ENCODE assay signal across 8 cellular contexts in the genomic region with DNA sequence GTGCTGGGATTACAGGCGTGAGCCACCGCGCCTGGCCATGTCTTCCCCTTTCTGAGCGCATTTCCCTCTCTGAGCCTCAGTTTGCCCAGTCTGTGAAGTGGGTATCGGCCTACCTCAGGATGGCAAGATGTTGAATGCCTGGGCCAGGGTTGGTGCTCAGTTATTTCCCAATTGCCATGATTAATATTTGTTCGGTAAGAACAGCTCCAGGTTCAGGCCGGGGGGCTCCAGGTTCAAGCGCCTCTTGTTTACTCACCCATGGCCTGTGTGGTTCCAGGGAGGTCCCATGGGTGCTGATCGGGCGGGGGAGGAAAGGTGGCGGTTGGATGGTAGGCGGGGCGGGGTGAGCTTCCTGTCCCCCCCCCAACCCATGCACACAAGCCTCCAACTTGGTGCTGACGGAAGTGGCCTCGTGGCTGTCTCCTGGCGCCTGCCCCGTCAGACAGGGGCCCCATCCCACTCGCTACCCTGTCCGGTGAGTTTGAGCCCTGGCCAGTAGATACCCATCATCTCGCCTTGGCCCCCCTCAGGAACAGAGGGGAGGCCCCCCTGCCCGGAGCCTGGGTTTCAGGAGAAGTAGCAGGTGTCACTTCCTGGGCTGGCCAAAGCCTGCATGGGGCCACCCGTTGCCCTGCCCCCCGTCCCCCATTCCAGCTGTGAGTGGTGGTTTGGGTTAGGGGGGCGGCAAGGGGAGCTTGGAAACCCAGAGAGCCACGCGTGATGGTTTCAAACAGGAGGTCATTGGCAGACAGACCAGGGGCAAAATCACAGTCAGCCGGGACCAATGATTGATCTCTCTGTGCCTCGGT. TPM values are rescaled to one million over a fixed set of nuclear protein-coding genes. Genes with fewer than 3 reads are reported as not detected.
DNase-seq lines count a peak whose midpoint lies in the region; ATAC-seq and TF ChIP-seq lines count a peak whose summit lies in the region.

A gene with protein sequence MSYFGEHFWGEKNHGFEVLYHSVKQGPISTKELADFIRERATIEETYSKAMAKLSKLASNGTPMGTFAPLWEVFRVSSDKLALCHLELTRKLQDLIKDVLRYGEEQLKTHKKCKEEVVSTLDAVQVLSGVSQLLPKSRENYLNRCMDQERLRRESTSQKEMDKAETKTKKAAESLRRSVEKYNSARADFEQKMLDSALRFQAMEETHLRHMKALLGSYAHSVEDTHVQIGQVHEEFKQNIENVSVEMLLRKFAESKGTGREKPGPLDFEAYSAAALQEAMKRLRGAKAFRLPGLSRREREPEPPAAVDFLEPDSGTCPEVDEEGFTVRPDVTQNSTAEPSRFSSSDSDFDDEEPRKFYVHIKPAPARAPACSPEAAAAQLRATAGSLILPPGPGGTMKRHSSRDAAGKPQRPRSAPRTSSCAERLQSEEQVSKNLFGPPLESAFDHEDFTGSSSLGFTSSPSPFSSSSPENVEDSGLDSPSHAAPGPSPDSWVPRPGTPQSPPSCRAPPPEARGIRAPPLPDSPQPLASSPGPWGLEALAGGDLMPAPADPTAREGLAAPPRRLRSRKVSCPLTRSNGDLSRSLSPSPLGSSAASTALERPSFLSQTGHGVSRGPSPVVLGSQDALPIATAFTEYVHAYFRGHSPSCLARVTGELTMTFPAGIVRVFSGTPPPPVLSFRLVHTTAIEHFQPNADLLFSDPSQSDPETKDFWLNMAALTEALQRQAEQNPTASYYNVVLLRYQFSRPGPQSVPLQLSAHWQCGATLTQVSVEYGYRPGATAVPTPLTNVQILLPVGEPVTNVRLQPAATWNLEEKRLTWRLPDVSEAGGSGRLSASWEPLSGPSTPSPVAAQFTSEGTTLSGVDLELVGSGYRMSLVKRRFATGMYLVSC (plus strand): TSS at position 375 of the 809 bp plus-strand sequence. CDS start 3,688 bp downstream, outside the sequence.

- H3K27ac ChIP-seq in SU-DHL-6 (ENCODE audit: low read depth, low read length) = peak within 1 kb of the TSS; percentile 88

- no peak for TF ChIP-seq CTCF in SU-DHL-6 (IDR thresholded peaks at IDR 0.05; ENCODE audit: insufficient read depth, low read length, poor library complexity, severe bottlenecking)

- peak; percentile 75 for DNase-seq in SIG-M5 treated with dmso at 0.1 percent for 504 hours (lab: John Stamatoyannopoulos, UW; ENCODE audit: unreplicated experiment)
- no peak for DNase-seq in SIG-M5 (lab: John Stamatoyannopoulos, UW)
- peak; percentile 86 for DNase-seq in activated naive CD4-positive, alpha-beta T cell treated with Interleukin-2 at 50 U/mL for 16 hours
- peak; percentile 65 for DNase-seq in mucosa of gallbladder (ENCODE audit: low spot score)
- DNase-seq in stimulated activated naive CD8-positive, alpha-beta T cell treated with anti-CD3 and anti-CD28 coated beads, Interleukin-15, amount 100 ng/mL, for 72 hours = peak; percentile 79 to 89
- no peak for DNase-seq in NCI-H1048 (lab: John Stamatoyannopoulos, UW)
- no peak for DNase-seq in RKO (ENCODE audit: low spot score)

- H3K9ac ChIP-seq in SU-DHL-6 (ENCODE audit: low read length) = peak within 1 kb of the TSS; percentile 67

- H3K9me2 ChIP-seq in SU-DHL-6 (replicated peaks; ENCODE audit: insufficient read depth, low read length) = no peaks in the 10 kb centered on the region

- peaks cover 86% of the 10 kb centered on the region for H3K4me1 Mint-ChIP-seq in stimulated activated naive CD8-positive, alpha-beta T cell treated with anti-CD3 and anti-CD28 coated beads, Interleukin-15, amount 100 ng/mL, for 72 hours

- H3K9me3 ChIP-seq in SU-DHL-6 (ENCODE audit: insufficient read depth, low read length) = no peaks in the 10 kb centered on the region

- no peaks in the 10 kb centered on the region for H3K27me3 ChIP-seq in SU-DHL-6 (ENCODE audit: low read length)

- H3K4me3 Mint-ChIP-seq in stimulated activated naive CD8-positive, alpha-beta T cell treated with anti-CD3 and anti-CD28 coated beads, Interleukin-15, amount 100 ng/mL, for 72 hours = peak within 1 kb of the TSS; percentile 92 to 95

- H2AFZ ChIP-seq in SU-DHL-6 (ENCODE audit: low read depth, low read length, severe bottlenecking) = peak within 1 kb of the TSS; percentile 52

- H3K27me3 Mint-ChIP-seq in stimulated activated naive CD8-positive, alpha-beta T cell treated with anti-CD3 and anti-CD28 coated beads, Interleukin-15, amount 100 ng/mL, for 72 hours = no peaks in the 10 kb centered on the region

- H3F3A ChIP-seq in SU-DHL-6 (ENCODE audit: insufficient read depth) = peaks cover 47% of the 10 kb centered on the region

- no peaks in the 10 kb centered on the region for H3K36me3 ChIP-seq in SU-DHL-6 (ENCODE audit: low read length)

- H3K27ac Mint-ChIP-seq in stimulated activated naive CD8-positive, alpha-beta T cell treated with anti-CD3 and anti-CD28 coated beads, Interleukin-15, amount 100 ng/mL, for 72 hours = peak within 1 kb of the TSS; percentile 98

- ATAC-seq in stimulated activated naive CD8-positive, alpha-beta T cell treated with anti-CD3 and anti-CD28 coated beads, Interleukin-15, amount 100 ng/mL, for 72 hours = peak; percentile 82

- H3K9me3 Mint-ChIP-seq in stimulated activated naive CD8-positive, alpha-beta T cell treated with anti-CD3 and anti-CD28 coated beads, Interleukin-15, amount 100 ng/mL, for 72 hours = no peaks in the 10 kb centered on the region

- H3K79me2 ChIP-seq in SU-DHL-6 (ENCODE audit: insufficient read depth, low read length) = peaks cover 50% of the 10 kb centered on the region

- H4K20me1 ChIP-seq in SU-DHL-6 (ENCODE audit: low read depth, low read length) = no peaks in the 10 kb centered on the region

- H3K4me2 ChIP-seq in SU-DHL-6 (ENCODE audit: low read depth, low read length, poor library complexity, severe bottlenecking) = peak within 1 kb of the TSS; percentile 73

- H3K4me3 ChIP-seq in SU-DHL-6 (ENCODE audit: insufficient read depth, low read length, poor library complexity, severe bottlenecking) = peak within 1 kb of the TSS; percentile 51

RNA-seq across cellular contexts. Expression of the gene that starts here (rescaled TPM):
- total RNA-seq in mucosa of gallbladder = 19.8 TPM

Comparison
In these comparisons a context has a peak if more than half of its experiments do, and no peak if none do; other contexts are left out.
1. DNase-seq: peak in SIG-M5 treated with dmso at 0.1 percent for 504 hours (single experiment), activated naive CD4-positive, alpha-beta T cell treated with Interleukin-2 at 50 U/mL for 16 hours (single experiment), mucosa of gallbladder (single experiment) and stimulated activated naive CD8-positive, alpha-beta T cell treated with anti-CD3 and anti-CD28 coated beads, Interleukin-15, amount 100 ng/mL, for 72 hours (2 of 2); none in SIG-M5 (single experiment), NCI-H1048 (single experiment) and RKO (single experiment).